Comparison of ENCODE assay signal across 16 cellular contexts in the genomic region with DNA sequence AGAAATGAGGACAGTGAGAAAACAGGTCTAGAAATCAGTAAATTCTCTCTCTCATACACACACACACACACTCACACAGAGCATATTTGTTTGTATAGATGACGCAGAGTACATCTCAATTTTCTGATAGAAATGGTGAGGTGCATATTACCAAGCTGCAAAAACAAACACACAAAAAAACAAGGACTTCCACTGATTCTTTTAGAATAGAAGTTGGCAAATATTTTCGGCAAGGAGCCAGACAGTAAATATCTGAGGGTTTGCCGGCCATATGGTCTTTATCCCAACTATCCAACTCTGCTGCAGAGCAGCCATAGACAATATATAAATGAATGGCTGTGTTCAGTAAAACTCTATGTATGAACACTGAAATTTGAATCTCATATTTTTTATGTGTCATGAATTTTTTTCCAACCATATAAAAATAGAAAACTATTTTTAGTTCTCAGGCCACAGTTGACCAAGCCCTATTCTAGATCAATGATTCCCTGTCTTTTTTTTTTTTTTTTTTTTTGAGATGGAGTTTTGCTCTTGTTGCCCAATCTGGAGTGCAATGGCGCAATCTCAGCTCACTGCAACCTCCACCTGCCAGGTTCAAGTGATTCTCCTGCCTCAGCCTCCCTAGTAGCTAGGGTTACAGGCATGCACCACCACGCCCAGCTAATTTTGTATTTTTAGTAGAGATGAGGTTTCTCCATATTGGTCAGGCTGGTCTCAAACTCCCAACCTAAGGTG. TPM values are rescaled to one million over a fixed set of nuclear protein-coding genes. Genes with fewer than 3 reads are reported as not detected.
"Had no signal": no experiment of that assay in that cellular context is flagged by ENCODE, and none has a peak within 500 bp of the region (broad histone marks: within the 10 kb centered on the region; RNA-seq: fewer than 3 reads in every experiment).

No MANE protein-coding gene starts in this region.

- ATAC-seq: lower lobe of right lung; stimulated activated memory B cell treated with anti-CD40 and anti-IgM and Interleukin-4, amounts not matched to agents 10 μg/mL and 1 μg/mL and 100 μg/mL, for 72 hours had no signal

- H3K27ac ChIP-seq: brain microvascular endothelial cell, lower lobe of right lung, tibial nerve had no signal

- DNase-seq: activated CD4-positive, alpha-beta T cell treated with anti-CD3 and anti-CD28 coated beads, Interleukin-2, amount 50 U/mL, for 4 hours; activated CD4-positive, CD25-positive, alpha-beta regulatory T cell treated with anti-CD3 and anti-CD28 coated beads, Interleukin-2, amount 50 U/mL, for 72 hours; activated effector memory CD4-positive, alpha-beta T cell treated with anti-CD3 and anti-CD28 coated beads, Interleukin-2, amount 50 U/mL, for 16 hours; activated T-cell treated with anti-CD3 and anti-CD28 coated beads, Interleukin-2, amount 50 U/mL, for 24 hours; brain microvascular endothelial cell; hypothalamus; lower lobe of right lung; midbrain; naive B cell; posterior cingulate gyrus; small intestine; T-helper 2 cell had no signal

- H3K27me3 ChIP-seq: brain microvascular endothelial cell, tibial nerve had no signal

- H3K9me3 ChIP-seq: lower lobe of right lung, tibial nerve had no signal

- H3K36me3 ChIP-seq: brain microvascular endothelial cell, lower lobe of right lung, tibial nerve had no signal

- H3K4me3 ChIP-seq: lower lobe of right lung, tibial nerve had no signal

RNA-seq across cellular contexts. Expression of a gene that starts 19.8 kb away (rescaled TPM):
- total RNA-seq: chondrocyte, fibroblast of lung had no signal
